Comparison of ENCODE assay signal across 9 cellular contexts in genomic region chr15:76996526-76997401, GRCh38. TPM values are rescaled to one million over a fixed set of nuclear protein-coding genes. Genes with fewer than 3 reads are reported as not detected.
DNase-seq lines count a peak whose midpoint lies in the region; ATAC-seq, FAIRE-seq and TF ChIP-seq lines count a peak whose summit lies in the region.
"Had no signal": no experiment of that assay in that cellular context is flagged by ENCODE, and none has a peak within 500 bp of the region (broad histone marks: within the 10 kb centered on the region; RNA-seq: fewer than 3 reads in every experiment).

No MANE protein-coding gene starts in this region.

- peak overlapping the region; percentile 50 for H2AFZ ChIP-seq in endothelial cell of umbilical vein (ENCODE audit: low read depth, low read length)

- ATAC-seq in HG03175 (IDR thresholded peaks at IDR 0.05; ENCODE audit: unreplicated experiment) (no peak), HG03378 (IDR thresholded peaks at IDR 0.05; ENCODE audit: unreplicated experiment) (no peak)

- H3K4me2 ChIP-seq in endothelial cell of umbilical vein (ENCODE audit: insufficient read depth, low read length) (no peak overlapping the region), skeletal muscle satellite cell (ENCODE audit: low read length) (peak overlapping the region; percentile 28)

- TF ChIP-seq POLR2A in endothelial cell of umbilical vein (IDR thresholded peaks at IDR 0.05; ENCODE audit: low read depth, low read length) = no peak

- H3K36me3 Mint-ChIP-seq in activated CD4-positive, alpha-beta T cell treated with anti-CD3 and anti-CD28 coated beads, Interleukin-2, amount 10 ng/mL, durations not matched to agents 24 days and 14 days (ENCODE audit: low read depth) = peaks cover 41% of the 10 kb centered on the region

- H3K36me3 ChIP-seq in endothelial cell of umbilical vein (ENCODE audit: control insufficient read depth in 2 of 2, extremely low read depth in 1 of 2, insufficient read depth in 2 of 2, low read length in 2 of 2) = no peaks in the 10 kb centered on the region
- no peaks in the 10 kb centered on the region for H3K36me3 ChIP-seq in skeletal muscle satellite cell (ENCODE audit: insufficient read depth, low read length)

- H3K9me3 ChIP-seq in endothelial cell of umbilical vein (replicated peaks; ENCODE audit: control insufficient read depth, insufficient read depth, low read length) = no peaks in the 10 kb centered on the region
- H3K9me3 ChIP-seq in skeletal muscle satellite cell (replicated peaks; ENCODE audit: low read length) = no peaks in the 10 kb centered on the region

- TF ChIP-seq CTCF in endothelial cell of umbilical vein (IDR thresholded peaks at IDR 0.05; ENCODE audit: extremely low read depth in 1 of 2, insufficient read depth in 1 of 2, low read depth in 1 of 2, low read length in 2 of 2) = no peak

- H3K27ac Mint-ChIP-seq in activated CD4-positive, alpha-beta T cell treated with anti-CD3 and anti-CD28 coated beads, Interleukin-2, amount 10 ng/mL, durations not matched to agents 24 days and 14 days = peak overlapping the region; percentile 96

- H3K9me1 ChIP-seq in endothelial cell of umbilical vein (replicated peaks; ENCODE audit: control insufficient read depth, extremely low read depth, insufficient read depth, low read length) = no peaks in the 10 kb centered on the region

- H3K27me3 ChIP-seq in endothelial cell of umbilical vein (ENCODE audit: control insufficient read depth in 2 of 2, insufficient read depth in 2 of 2, low read length in 2 of 2) (no peaks in the 10 kb centered on the region), skeletal muscle satellite cell (ENCODE audit: control insufficient read depth, insufficient read depth, low read length) (no peaks in the 10 kb centered on the region)

- DNase-seq in Daoy (ENCODE audit: low read depth) = peak; percentile 67
- peak; percentile 82 for DNase-seq in activated CD4-positive, alpha-beta T cell treated with anti-CD3 and anti-CD28 coated beads, Interleukin-2, amount 10 ng/mL, durations not matched to agents 24 days and 14 days
- DNase-seq in endothelial cell of umbilical vein (ENCODE audit: low read depth, low spot score) = peak; percentile 60
- no peak for DNase-seq in NCI-H2107 treated with DMSO at 0.1 percent for 48 hours (lab: John Stamatoyannopoulos, UW; ENCODE audit: unreplicated experiment)
- DNase-seq in middle frontal gyrus (ENCODE audit: extremely low spot score, low spot score) = no peak

- no peaks in the 10 kb centered on the region for H3K27me3 Mint-ChIP-seq in activated CD4-positive, alpha-beta T cell treated with anti-CD3 and anti-CD28 coated beads, Interleukin-2, amount 10 ng/mL, durations not matched to agents 24 days and 14 days

- peaks cover 70% of the 10 kb centered on the region for H3K4me1 Mint-ChIP-seq in activated CD4-positive, alpha-beta T cell treated with anti-CD3 and anti-CD28 coated beads, Interleukin-2, amount 10 ng/mL, durations not matched to agents 24 days and 14 days

- CTCF ChIA-PET in endothelial cell of umbilical vein (lab: Charles Lee) = interaction anchor here (1.1 to 2.3 kb wide), 6 partner anchors 10 to 811 kb away, joined by 3 to 8 read pairs (median 4); no protein-coding TSS in a partner anchor

- peak; percentile 69 for FAIRE-seq in endothelial cell of umbilical vein (lab: Jason Lieb, UNC)

- H3K9ac ChIP-seq in endothelial cell of umbilical vein (replicated peaks; ENCODE audit: extremely low read depth, insufficient read depth, low read length) (peak overlapping the region; percentile 1), skeletal muscle satellite cell (ENCODE audit: low read depth, low read length) (peak overlapping the region; percentile 29)

- no TSS peak for BruUV-seq in endothelial cell of umbilical vein (replicated peaks; lab: Mats Ljungman, UMichigan)

- H4K20me1 ChIP-seq in endothelial cell of umbilical vein (replicated peaks; ENCODE audit: control insufficient read depth, extremely low read depth, insufficient read depth, low read length) = no peaks in the 10 kb centered on the region

- H3K79me2 ChIP-seq in endothelial cell of umbilical vein (ENCODE audit: control insufficient read depth, insufficient read depth, low read length) = no peaks in the 10 kb centered on the region

- H3K4me1 ChIP-seq in endothelial cell of umbilical vein (ENCODE audit: control insufficient read depth, extremely low read depth, insufficient read depth, low read length) (peaks cover 10% of the 10 kb centered on the region), skeletal muscle satellite cell (ENCODE audit: control insufficient read depth, insufficient read depth, low read length) (peaks cover 17% of the 10 kb centered on the region)

- dilution Hi-C loops in endothelial cell of umbilical vein (cut with MboI; ENCODE audit: extremely low pct_ligation_motif_present, low sequenced_read_pairs) = no loop called here

- intact Hi-C loops in activated CD4-positive, alpha-beta T cell treated with anti-CD3 and anti-CD28 coated beads, Interleukin-2, amount 10 ng/mL, durations not matched to agents 24 days and 14 days (cut with micrococcal nuclease) = loop anchor here (1.0 to 5.0 kb wide), 3 partner anchors 8 to 64 kb away; partner anchors contain the start of gene RCN2
- intact Hi-C loops in endothelial cell of umbilical vein (cut with micrococcal nuclease) = no loop called here

- H3K4me3 ChIP-seq in endothelial cell of umbilical vein (replicated peaks in 1 of 3; ENCODE audit: insufficient read depth in 1 of 3, low read depth in 1 of 3, low read length in 3 of 3) = no peak overlapping the region
- H3K4me3 ChIP-seq in skeletal muscle satellite cell (ENCODE audit: low read length) = no peak overlapping the region

- H3K9me3 Mint-ChIP-seq in activated CD4-positive, alpha-beta T cell treated with anti-CD3 and anti-CD28 coated beads, Interleukin-2, amount 10 ng/mL, durations not matched to agents 24 days and 14 days = no peaks in the 10 kb centered on the region

- H3K4me3 Mint-ChIP-seq in activated CD4-positive, alpha-beta T cell treated with anti-CD3 and anti-CD28 coated beads, Interleukin-2, amount 10 ng/mL, durations not matched to agents 24 days and 14 days = peak overlapping the region; percentile 98

- no peak overlapping the region for H3K27ac ChIP-seq in endothelial cell of umbilical vein (ENCODE audit: insufficient read depth, low read depth, low read length)

- POLR2A ChIA-PET in endothelial cell of umbilical vein (lab: Charles Lee) = interaction anchor here (0.6 kb wide), 1 partner anchor 643 kb away, joined by 3 read pairs; no protein-coding TSS in a partner anchor

TF ChIP-seq in endothelial cell of umbilical vein, 7 proteins besides CTCF, POLR2A, EP300 and RAD21:
- TF ChIP-seq FOS (IDR thresholded peaks at IDR 0.05; ENCODE audit: borderline replicate concordance, insufficient read depth, low read length) (peak; percentile 71), MYC (IDR thresholded peaks at IDR 0.05; ENCODE audit: low read depth, low read length) (no peak), MAX (IDR thresholded peaks at IDR 0.05; ENCODE audit: insufficient read depth, insufficient read length) (no peak), POLR2AphosphoS5 (IDR thresholded peaks at IDR 0.05; ENCODE audit: insufficient read depth, low read depth, low read length) (no peak)
TF ChIP-seq in endothelial cell of umbilical vein: peak in this region for 1.

RNA-seq across cellular contexts. Expression of gene PSTPIP1, which starts 1.8 kb away (rescaled TPM):
- 0.11 TPM in 1 of 2 replicates, not detected in the other for total RNA-seq in Daoy (2014; rRNA removed; shearing (Covaris generic))
- 182 and 186 TPM in 2 replicates for total RNA-seq in activated CD4-positive, alpha-beta T cell treated with anti-CD3 and anti-CD28 coated beads, Interleukin-2, amount 10 ng/mL, durations not matched to agents 24 days and 14 days
- not detected in 2 replicates for total RNA-seq in endothelial cell of umbilical vein
- not detected in 2 replicates for polyA plus RNA-seq in endothelial cell of umbilical vein
- polyA plus RNA-seq in endothelial cell of umbilical vein (2011; cell fraction: cytosol; rRNA removed) = not detected in 2 replicates
- 0.11 TPM in 1 of 2 replicates, not detected in the other for polyA plus RNA-seq in endothelial cell of umbilical vein (2011; cell fraction: nucleus; rRNA removed)
- not detected in 2 replicates for polyA plus RNA-seq in endothelial cell of umbilical vein (2012)
- polyA minus RNA-seq in endothelial cell of umbilical vein = not detected in 2 replicates
- not detected for polyA minus RNA-seq in endothelial cell of umbilical vein (2011; cell fraction: cytosol; rRNA and poly(A)+ RNA removed)
- not detected in 2 replicates for polyA minus RNA-seq in endothelial cell of umbilical vein (2011; cell fraction: nucleus; rRNA and poly(A)+ RNA removed)
- total RNA-seq in skeletal muscle satellite cell (2012; rRNA removed) = under 0.01 and 0.22 TPM in 2 replicates
- polyA plus RNA-seq: neural cell had no signal

Comparison
In these comparisons a context has a peak if more than half of its experiments do, and no peak if none do; other contexts are left out.
1. DNase-seq: peak in Daoy (single experiment), activated CD4-positive, alpha-beta T cell treated with anti-CD3 and anti-CD28 coated beads, Interleukin-2, amount 10 ng/mL, durations not matched to agents 24 days and 14 days (single experiment) and endothelial cell of umbilical vein (single experiment); none in NCI-H2107 treated with DMSO at 0.1 percent for 48 hours (single experiment) and middle frontal gyrus (single experiment).
2. RNA of gene PSTPIP1, which starts 1.8 kb away (total RNA-seq): 182 to 186 TPM in activated CD4-positive, alpha-beta T cell treated with anti-CD3 and anti-CD28 coated beads, Interleukin-2, amount 10 ng/mL, durations not matched to agents 24 days and 14 days; 0.11 TPM in Daoy and not detected in endothelial cell of umbilical vein; every median in the first group is over 100 times any median in the second.